ENCODE assay signal across 25 cellular contexts in the genomic region with DNA sequence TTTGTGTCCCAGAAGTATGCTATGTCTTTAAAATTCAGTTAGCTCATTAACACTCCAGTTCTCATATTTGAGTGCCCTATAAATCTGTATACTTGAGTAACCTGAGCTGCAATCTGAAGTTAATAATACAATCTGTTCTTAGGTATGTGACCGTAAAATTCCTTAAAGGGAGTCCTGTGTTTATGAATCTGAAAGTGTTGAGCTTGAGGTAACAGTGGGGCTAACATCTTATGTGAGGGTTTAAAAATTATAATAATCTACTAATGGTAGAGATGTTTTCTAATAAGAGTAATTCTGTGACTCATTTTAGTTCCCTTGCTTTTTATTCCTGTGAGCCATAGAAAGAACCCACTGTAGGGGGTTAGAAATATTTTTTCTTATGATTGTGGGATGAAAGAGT.
"Had no signal": no experiment of that assay in that cellular context is flagged by ENCODE, and none has a peak within 500 bp of the region (broad histone marks: within the 10 kb centered on the region; RNA-seq: fewer than 3 reads in every experiment).

No MANE protein-coding gene starts in this region.

- H3K4me3 Mint-ChIP-seq: activated CD8-positive, alpha-beta T cell treated with anti-CD3 and anti-CD28 coated beads, Interleukin-2, amount 10 ng/mL, durations not matched to agents 7 days and 5 days; activated naive CD8-positive, alpha-beta T cell treated with anti-CD3 and anti-CD28 coated beads, Interleukin-2, amount 10 ng/mL, durations not matched to agents 7 days and 5 days; T-helper 1 cell treated with Interleukin-12 subunit alpha and Interleukin-12 subunit beta and Interleukin-4 antibody, amounts not matched to agents 30 μg/mL and 1 μg/mL, for 36 hours had no signal

- H3K9me3 ChIP-seq: adrenal gland, body of pancreas had no signal

- H3K27me3 ChIP-seq: adrenal gland, body of pancreas had no signal

- H3K9me3 Mint-ChIP-seq: activated naive CD8-positive, alpha-beta T cell treated with anti-CD3 and anti-CD28 coated beads, Interleukin-2, amount 10 ng/mL, durations not matched to agents 7 days and 5 days; T-helper 1 cell treated with Interleukin-12 subunit alpha and Interleukin-12 subunit beta and Interleukin-4 antibody, amounts not matched to agents 30 μg/mL and 1 μg/mL, for 36 hours had no signal

- H3K4me1 Mint-ChIP-seq: activated naive CD8-positive, alpha-beta T cell treated with anti-CD3 and anti-CD28 coated beads, Interleukin-2, amount 10 ng/mL, durations not matched to agents 7 days and 5 days had no signal

- H3K4me1 ChIP-seq: body of pancreas had no signal

- H3K27ac ChIP-seq: adrenal gland, body of pancreas had no signal

- H3K27me3 Mint-ChIP-seq: activated naive CD8-positive, alpha-beta T cell treated with anti-CD3 and anti-CD28 coated beads, Interleukin-2, amount 10 ng/mL, durations not matched to agents 7 days and 5 days had no signal

- H3K4me3 ChIP-seq: adrenal gland, body of pancreas had no signal

- DNase-seq: activated CD4-positive, alpha-beta T cell treated with anti-CD3 and anti-CD28 coated beads for 4 hours; activated CD8-positive, alpha-beta memory T cell treated with anti-CD3 and anti-CD28 coated beads, Interleukin-2, amount 50 U/mL, for 48 hours; activated CD8-positive, alpha-beta T cell treated with anti-CD3 and anti-CD28 coated beads, Interleukin-2, amount 10 ng/mL, durations not matched to agents 7 days and 5 days; activated naive CD4-positive, alpha-beta T cell treated with anti-CD3 and anti-CD28 coated beads, Interleukin-2, amount 50 U/mL, for 16 hours; activated naive CD8-positive, alpha-beta T cell treated with anti-CD3 and anti-CD28 coated beads, Interleukin-2, amount 10 ng/mL, durations not matched to agents 7 days and 5 days; activated T-cell treated with anti-CD3 and anti-CD28 coated beads, Interleukin-2, amount 50 U/mL, for 1 hour; adrenal gland; anterior cingulate cortex; body of pancreas; central memory CD4-positive, alpha-beta T cell; MM.1S; NCI-H1105; NCI-H1436; NCI-H1694 treated with DMSO at 0.1 percent for 48 hours; NCI-H2029 treated with DMSO at 0.1 percent for 48 hours; NCI-H226; NCI-H526 treated with DMSO at 0.1 percent for 48 hours; NCI-H82; NK-92 treated with Interleukin-12 subunit alpha and Interleukin-12 subunit beta, amount 100 ng/mL, for 24 hours; OCI-M1; RPMI8226 had no signal

- ATAC-seq: activated CD4-positive, CD25-positive, alpha-beta regulatory T cell treated with anti-CD3 and anti-CD28 coated beads, Interleukin-2, amount 50 U/mL, for 24 hours; activated CD8-positive, alpha-beta T cell treated with anti-CD3 and anti-CD28 coated beads, Interleukin-2, amount 10 ng/mL, durations not matched to agents 7 days and 5 days; body of pancreas; Panc1; Right ventricle myocardium inferior had no signal

- H3K36me3 ChIP-seq: adrenal gland had no signal

- H3K27ac Mint-ChIP-seq: activated CD8-positive, alpha-beta T cell treated with anti-CD3 and anti-CD28 coated beads, Interleukin-2, amount 10 ng/mL, durations not matched to agents 7 days and 5 days; activated naive CD8-positive, alpha-beta T cell treated with anti-CD3 and anti-CD28 coated beads, Interleukin-2, amount 10 ng/mL, durations not matched to agents 7 days and 5 days; T-helper 1 cell treated with Interleukin-12 subunit alpha and Interleukin-12 subunit beta and Interleukin-4 antibody, amounts not matched to agents 30 μg/mL and 1 μg/mL, for 36 hours had no signal
